ENCODE assay signal across 11 cellular contexts in the genomic region with DNA sequence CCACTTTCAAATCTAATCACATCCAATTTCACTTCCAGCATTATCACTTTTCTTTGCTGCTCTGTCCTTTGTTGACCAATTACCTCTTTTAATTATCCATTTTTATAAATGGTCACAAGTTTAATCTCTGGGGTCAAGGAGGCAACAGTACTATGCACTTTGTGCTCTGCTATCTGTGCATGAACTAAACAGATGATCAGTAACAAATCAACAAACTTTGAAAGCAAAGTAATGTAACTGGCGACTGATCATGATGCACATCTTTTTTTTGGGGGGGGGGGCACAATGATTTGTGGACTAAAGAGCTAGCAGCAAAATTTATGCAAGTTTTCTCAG. TPM values are rescaled to one million over a fixed set of nuclear protein-coding genes. Genes with fewer than 3 reads are reported as not detected.
DNase-seq lines count a peak whose midpoint lies in the region; ATAC-seq and TF ChIP-seq lines count a peak whose summit lies in the region.
"Had no signal": no experiment of that assay in that cellular context is flagged by ENCODE, and none has a peak within 500 bp of the region (broad histone marks: within the 10 kb centered on the region; RNA-seq: fewer than 3 reads in every experiment).

No MANE protein-coding gene starts in this region.

- H3K9me3 ChIP-seq in CD4-positive, alpha-beta T cell (ENCODE audit: control insufficient read depth, low read length): no peaks in the 10 kb centered on the region
- H3K9me3 ChIP-seq in HUES6 (ENCODE audit: control insufficient read depth, insufficient read depth, low read depth, low read length) (no peaks in the 10 kb centered on the region), lower lobe of right lung (no peaks in the 10 kb centered on the region)
- no peaks in the 10 kb centered on the region for H3K9me3 ChIP-seq in naive thymus-derived CD4-positive, alpha-beta T cell (ENCODE audit: control insufficient read depth in 2 of 3, low read length in 3 of 3)
- H3K9me3 ChIP-seq: ascending aorta had no signal

- H3K27me3 ChIP-seq in CD4-positive, alpha-beta T cell (ENCODE audit: control insufficient read depth, insufficient read depth, low read length): no peaks in the 10 kb centered on the region
- H3K27me3 ChIP-seq in HUES6 (ENCODE audit: control insufficient read depth, insufficient read depth, low read length) (no peaks in the 10 kb centered on the region), lower lobe of right lung (ENCODE audit: low read depth) (no peaks in the 10 kb centered on the region)
- H3K27me3 ChIP-seq in naive thymus-derived CD4-positive, alpha-beta T cell (ENCODE audit: control insufficient read depth in 2 of 2, insufficient read depth in 2 of 2, low read length in 2 of 2): no peaks in the 10 kb centered on the region
- H3K27me3 ChIP-seq: ascending aorta had no signal

- TF ChIP-seq CTCF in CD4-positive, alpha-beta T cell (IDR thresholded peaks at IDR 0.05): no peak
- no peak for TF ChIP-seq CTCF in lower lobe of right lung (IDR thresholded peaks at IDR 0.05)

- no peak for ATAC-seq in CD4-positive, alpha-beta T cell (ENCODE audit: poor library complexity)
- no peak for ATAC-seq in naive thymus-derived CD4-positive, alpha-beta T cell
- no peak for ATAC-seq in lower lobe of right lung

- H3K4me1 ChIP-seq in HUES6 (ENCODE audit: control insufficient read depth, insufficient read depth, low read length) (peaks cover 2% of the 10 kb centered on the region), lower lobe of right lung (peaks cover 33% of the 10 kb centered on the region)
- peaks cover 11 to 12% of the 10 kb centered on the region in 2 donors for H3K4me1 ChIP-seq in naive thymus-derived CD4-positive, alpha-beta T cell (ENCODE audit: control insufficient read depth in 2 of 2, insufficient read depth in 2 of 2, low read length in 2 of 2)

- H3K36me3 Mint-ChIP-seq in CD4-positive, alpha-beta T cell (ENCODE audit: low read depth): peaks cover 56% of the 10 kb centered on the region
- H3K36me3 Mint-ChIP-seq in activated naive CD8-positive, alpha-beta T cell treated with anti-CD3 and anti-CD28 coated beads for 36 hours: peaks cover 23% of the 10 kb centered on the region
- peaks cover 5 to 23% (median 10%) of the 10 kb centered on the region in 5 donors for H3K36me3 Mint-ChIP-seq in naive thymus-derived CD4-positive, alpha-beta T cell

- H3K27me3 Mint-ChIP-seq in CD4-positive, alpha-beta T cell: no peaks in the 10 kb centered on the region
- no peaks in the 10 kb centered on the region for H3K27me3 Mint-ChIP-seq in activated naive CD8-positive, alpha-beta T cell treated with anti-CD3 and anti-CD28 coated beads for 36 hours
- H3K27me3 Mint-ChIP-seq in naive thymus-derived CD4-positive, alpha-beta T cell: no peaks in the 10 kb centered on the region

- H3K27ac Mint-ChIP-seq in CD4-positive, alpha-beta T cell: peak overlapping the region; percentile 99
- H3K27ac Mint-ChIP-seq in activated naive CD8-positive, alpha-beta T cell treated with anti-CD3 and anti-CD28 coated beads for 36 hours: peak overlapping the region; percentile 93
- peak overlapping the region; percentile 14 to 99 (median 97) for H3K27ac Mint-ChIP-seq in naive thymus-derived CD4-positive, alpha-beta T cell

- no peak overlapping the region for H3K27ac ChIP-seq in CD4-positive, alpha-beta T cell (ENCODE audit: low read depth, low read length)
- H3K27ac ChIP-seq in HUES6 (ENCODE audit: low read depth, low read length) (no peak overlapping the region), lower lobe of right lung (no peak overlapping the region)
- H3K27ac ChIP-seq in naive thymus-derived CD4-positive, alpha-beta T cell (ENCODE audit: low read depth, low read length): peak overlapping the region; percentile 99

- H3K36me3 ChIP-seq in HUES6 (ENCODE audit: control insufficient read depth, insufficient read depth, low read length) (peaks cover 50% of the 10 kb centered on the region), lower lobe of right lung (peaks cover 44% of the 10 kb centered on the region)
- H3K36me3 ChIP-seq in naive thymus-derived CD4-positive, alpha-beta T cell (ENCODE audit: control insufficient read depth in 2 of 3, insufficient read depth in 3 of 3, low read length in 3 of 3): peaks cover 0 to 22% (median 0%) of the 10 kb centered on the region in 3 experiments

- no peaks in the 10 kb centered on the region for H3K9me3 Mint-ChIP-seq in CD4-positive, alpha-beta T cell
- no peaks in the 10 kb centered on the region for H3K9me3 Mint-ChIP-seq in activated naive CD8-positive, alpha-beta T cell treated with anti-CD3 and anti-CD28 coated beads for 36 hours
- peaks cover 0 to 2% (median 0%) of the 10 kb centered on the region in 11 donors for H3K9me3 Mint-ChIP-seq in naive thymus-derived CD4-positive, alpha-beta T cell

- peak overlapping the region; percentile 91 for H3K4me3 Mint-ChIP-seq in CD4-positive, alpha-beta T cell
- H3K4me3 Mint-ChIP-seq in activated naive CD8-positive, alpha-beta T cell treated with anti-CD3 and anti-CD28 coated beads for 36 hours: peak overlapping the region; percentile 47
- peak overlapping the region in 9 of 10 donors; percentile 86 to 96 (median 93) for H3K4me3 Mint-ChIP-seq in naive thymus-derived CD4-positive, alpha-beta T cell

- peaks cover 45% of the 10 kb centered on the region for H3K4me1 Mint-ChIP-seq in CD4-positive, alpha-beta T cell (ENCODE audit: low read depth)
- H3K4me1 Mint-ChIP-seq in activated naive CD8-positive, alpha-beta T cell treated with anti-CD3 and anti-CD28 coated beads for 36 hours: peaks cover 48% of the 10 kb centered on the region
- H3K4me1 Mint-ChIP-seq in naive thymus-derived CD4-positive, alpha-beta T cell: peaks cover 13 to 51% (median 36%) of the 10 kb centered on the region in 7 donors

- H3K4me3 ChIP-seq in HUES6 (ENCODE audit: low read depth, low read length) (peak overlapping the region; percentile 88), lower lobe of right lung (no peak overlapping the region)
- H3K4me3 ChIP-seq in naive thymus-derived CD4-positive, alpha-beta T cell (ENCODE audit: low read length): no peak overlapping the region

- intact Hi-C loops in CD4-positive, alpha-beta T cell (cut with DNase I, micrococcal nuclease): loop anchor here in 1 of 2 experiments (5.0 to 10.0 kb wide), 2 partner anchors 565 to 608 kb away; a partner anchor contains a TSS
- intact Hi-C loops in naive thymus-derived CD4-positive, alpha-beta T cell (cut with micrococcal nuclease): loop anchor here (5.0 kb wide), 2 partner anchors 595 to 1420 kb away; a partner anchor contains a TSS
- intact Hi-C loops in lower lobe of right lung (cut with DNase I): no loop called here

- no peak overlapping the region for H3K9ac ChIP-seq in HUES6 (ENCODE audit: low read length)

- DNase-seq in CD4-positive, alpha-beta T cell: no peak
- DNase-seq in activated naive CD8-positive, alpha-beta T cell treated with anti-CD3 and anti-CD28 coated beads for 36 hours: no peak
- DNase-seq in naive thymus-derived CD4-positive, alpha-beta T cell: no peak
- no peak for DNase-seq in HuH-7 (ENCODE audit: low spot score)
- no peak for DNase-seq in lower lobe of right lung
- DNase-seq in HPDE6-E6E7 (ENCODE audit: extremely low spot score): no peak
- no peak for DNase-seq in HT-29 (ENCODE audit: low spot score)
- DNase-seq: activated CD4-positive, CD25-positive, alpha-beta regulatory T cell; NCI-H2171 had no signal

- CTCF ChIA-PET in CD4-positive, alpha-beta T cell (lab: Charles Lee): interaction anchor here (1.3 kb wide), 1 partner anchor 8 kb away, joined by 4 read pairs; a partner anchor contains a TSS
- CTCF ChIA-PET in naive thymus-derived CD4-positive, alpha-beta T cell (lab: Charles Lee): interaction anchor here (0.7 kb wide), 1 partner anchor 39 kb away, joined by 3 read pairs; no protein-coding TSS in a partner anchor

- POLR2A ChIA-PET in CD4-positive, alpha-beta T cell (lab: Charles Lee): interaction anchor here (1.1 to 4.2 kb wide), 3 partner anchors 8 to 563 kb away, joined by 4 to 51 read pairs (median 5); a partner anchor contains a TSS
- POLR2A ChIA-PET in naive thymus-derived CD4-positive, alpha-beta T cell (lab: Charles Lee): interaction anchor here (1.0 to 1.7 kb wide), 3 partner anchors 8 to 145 kb away, joined by 4 to 9 read pairs (median 4); a partner anchor contains a TSS

RNA-seq across cellular contexts. Expression of a gene that starts 1.5 kb away (rescaled TPM):
- 100 to 1,000 TPM; 130 to 131 TPM for total RNA-seq in CD4-positive, alpha-beta T cell
- total RNA-seq in activated naive CD8-positive, alpha-beta T cell treated with anti-CD3 and anti-CD28 coated beads for 36 hours: 10 to 100 TPM; 78.8 to 88.3 TPM
- total RNA-seq in naive thymus-derived CD4-positive, alpha-beta T cell: 100 to 1,000 TPM; 137 to 168 (median 149) TPM
- polyA plus RNA-seq in naive thymus-derived CD4-positive, alpha-beta T cell: 100 to 1,000 TPM; 130 to 136 TPM
- total RNA-seq in lower lobe of right lung: 183 TPM
- total RNA-seq in HT-29 (2014; rRNA removed; shearing (Covaris generic)): 60.6 and 68.9 TPM in 2 replicates

RNA-seq across cellular contexts. Expression of a gene that starts 8.1 kb away (rescaled TPM):
- 1 to 10 TPM; 3.8 to 4.3 TPM for total RNA-seq in CD4-positive, alpha-beta T cell
- 1 to 10 TPM; 3.8 to 4.9 TPM for total RNA-seq in activated naive CD8-positive, alpha-beta T cell treated with anti-CD3 and anti-CD28 coated beads for 36 hours
- total RNA-seq in naive thymus-derived CD4-positive, alpha-beta T cell: 1 to 10 TPM; 2.2 to 4.9 (median 4.4) TPM
- 1 to 10 TPM; 1.7 to 2.7 TPM for polyA plus RNA-seq in naive thymus-derived CD4-positive, alpha-beta T cell
- total RNA-seq in lower lobe of right lung: 5.0 TPM
- total RNA-seq in HT-29 (2014; rRNA removed; shearing (Covaris generic)): 3.3 and 3.4 TPM in 2 replicates
